Comparison of ENCODE assay signal across 18 cellular contexts in genomic region chr6:113650610-113650979, GRCh38.
DNase-seq lines count a peak whose midpoint lies in the region; ATAC-seq and TF ChIP-seq lines count a peak whose summit lies in the region.
"Had no signal": no experiment of that assay in that cellular context is flagged by ENCODE, and none has a peak within 500 bp of the region (broad histone marks: within the 10 kb centered on the region; RNA-seq: fewer than 3 reads in every experiment).

No MANE protein-coding gene starts in this region.

- peak overlapping the region; percentile 86 for H3K4me3 Mint-ChIP-seq in stimulated activated memory B cell treated with anti-CD40 and anti-IgM and Interleukin-4, amounts not matched to agents 10 μg/mL and 1 μg/mL and 100 μg/mL, for 72 hours
- H3K4me3 Mint-ChIP-seq: CD14-positive monocyte had no signal

- no peaks in the 10 kb centered on the region for H3K36me3 ChIP-seq in cardiac muscle cell
- H3K36me3 ChIP-seq: SJCRH30 had no signal

- peak overlapping the region; percentile 89 for H3K27ac ChIP-seq in cardiac muscle cell
- H3K27ac ChIP-seq: HL-60, SJCRH30 had no signal

- H3K4me1 ChIP-seq in cardiac muscle cell (ENCODE audit: low read depth), result peaks cover 40% of the 10 kb centered on the region

- ATAC-seq in Right ventricle myocardium superior (ENCODE audit: poor library complexity), result no peak
- no peak for ATAC-seq in stimulated activated memory B cell treated with anti-CD40 and anti-IgM and Interleukin-4, amounts not matched to agents 10 μg/mL and 1 μg/mL and 100 μg/mL, for 72 hours
- ATAC-seq: HCT116, K562 had no signal

- H3K27ac Mint-ChIP-seq in stimulated activated memory B cell treated with anti-CD40 and anti-IgM and Interleukin-4, amounts not matched to agents 10 μg/mL and 1 μg/mL and 100 μg/mL, for 72 hours, result peak overlapping the region; percentile 93

- TF ChIP-seq CTCF in cardiac muscle cell (IDR thresholded peaks at IDR 0.05; ENCODE audit: low read depth, low read length) (no peak), GM20000 (IDR thresholded peaks at IDR 0.05; ENCODE audit: extremely low read depth, missing control alignments) (no peak)

- intact Hi-C loops in Right ventricle myocardium superior (cut with DNase I), result no loop called here

- H3K9me3 ChIP-seq in cardiac muscle cell (ENCODE audit: low read depth), result no peaks in the 10 kb centered on the region
- H3K9me3 ChIP-seq: SJCRH30 had no signal

- no peaks in the 10 kb centered on the region for H3K36me3 Mint-ChIP-seq in stimulated activated memory B cell treated with anti-CD40 and anti-IgM and Interleukin-4, amounts not matched to agents 10 μg/mL and 1 μg/mL and 100 μg/mL, for 72 hours
- H3K36me3 Mint-ChIP-seq: CD14-positive monocyte had no signal

- DNase-seq in cardiac muscle cell (ENCODE audit: low read depth in 1 of 2, low spot score in 1 of 2) (no peak), Right ventricle myocardium superior (no peak), SK-N-DZ (ENCODE audit: low spot score) (peak; percentile 27), islet precursor cell (peak; percentile 63), GM20000 (ENCODE audit: low spot score) (no peak), NCI-H2171 treated with DMSO at 0.1 percent for 48 hours (lab: John Stamatoyannopoulos, UW) (no peak), glomerular visceral epithelial cell (ENCODE audit: extremely low spot score) (no peak)
- DNase-seq: 8988T, COR-L47, NCI-H1092, NCI-H1694, NCI-H510A treated with DMSO at 0.1 percent for 48 hours had no signal

- H3K27me3 Mint-ChIP-seq in stimulated activated memory B cell treated with anti-CD40 and anti-IgM and Interleukin-4, amounts not matched to agents 10 μg/mL and 1 μg/mL and 100 μg/mL, for 72 hours, result no peaks in the 10 kb centered on the region

- peaks cover 81% of the 10 kb centered on the region for H3K4me1 Mint-ChIP-seq in stimulated activated memory B cell treated with anti-CD40 and anti-IgM and Interleukin-4, amounts not matched to agents 10 μg/mL and 1 μg/mL and 100 μg/mL, for 72 hours

- no peak overlapping the region for H3K4me3 ChIP-seq in cardiac muscle cell
- H3K4me3 ChIP-seq: K562, SJCRH30 had no signal

- H3K9me3 Mint-ChIP-seq in stimulated activated memory B cell treated with anti-CD40 and anti-IgM and Interleukin-4, amounts not matched to agents 10 μg/mL and 1 μg/mL and 100 μg/mL, for 72 hours, result peaks cover 3% of the 10 kb centered on the region

- H3K27me3 ChIP-seq in cardiac muscle cell, result no peaks in the 10 kb centered on the region
- H3K27me3 ChIP-seq: SJCRH30 had no signal

Comparison
In these comparisons a context has a peak if more than half of its experiments do, and no peak if none do; other contexts are left out.
1. DNase-seq: peak in SK-N-DZ (single experiment) and islet precursor cell (single experiment); none in cardiac muscle cell (0 of 2), Right ventricle myocardium superior (single experiment), GM20000 (single experiment), NCI-H2171 treated with DMSO at 0.1 percent for 48 hours (single experiment) and glomerular visceral epithelial cell (single experiment).